ENCODE assay signal across 21 cellular contexts in genomic region chr4:165516281-165516833, GRCh38.
"Had no signal": no experiment of that assay in that cellular context is flagged by ENCODE, and none has a peak within 500 bp of the region (broad histone marks: within the 10 kb centered on the region; RNA-seq: fewer than 3 reads in every experiment).

No MANE protein-coding gene starts in this region.

- H3K27ac Mint-ChIP-seq: immature natural killer cell; natural killer cell treated with Interleukin-12 subunit alpha and Interleukin-12 subunit beta and Interleukin-15 and Interleukin-18, amount 100 ng/mL, for 72 hours; neural progenitor cell; type B pancreatic cell had no signal

- DNase-seq: cortex of kidney; effector memory CD4-positive, alpha-beta T cell; immature natural killer cell; kidney; left colon; left ventricle myocardium superior; mesenchymal stem cell; midbrain; nucleus accumbens; ovary; small intestine; stimulated activated CD4-positive, alpha-beta T cell treated with anti-CD3 and anti-CD28 coated beads, Interleukin-12 subunit alpha, Interleukin-12 subunit beta, amount 100 ng/mL, for 4 hours; stimulated activated naive CD4-positive, alpha-beta T cell; stomach; substantia nigra had no signal

- H3K4me3 ChIP-seq: lung, neural progenitor cell, ovary, right atrium auricular region, stomach, thoracic aorta had no signal

- H3K36me3 Mint-ChIP-seq: immature natural killer cell; natural killer cell treated with Interleukin-12 subunit alpha and Interleukin-12 subunit beta and Interleukin-15 and Interleukin-18, amount 100 ng/mL, for 72 hours; neural progenitor cell; type B pancreatic cell had no signal

- H3K9me3 Mint-ChIP-seq: natural killer cell treated with Interleukin-12 subunit alpha and Interleukin-12 subunit beta and Interleukin-15 and Interleukin-18, amount 100 ng/mL, for 72 hours; neural progenitor cell; type B pancreatic cell had no signal

- ATAC-seq: left colon; left ventricle myocardium superior; natural killer cell treated with Interleukin-12 subunit alpha and Interleukin-12 subunit beta and Interleukin-15 and Interleukin-18, amount 100 ng/mL, for 72 hours had no signal

- H3K4me3 Mint-ChIP-seq: immature natural killer cell; natural killer cell treated with Interleukin-12 subunit alpha and Interleukin-12 subunit beta and Interleukin-15 and Interleukin-18, amount 100 ng/mL, for 72 hours; neural progenitor cell; type B pancreatic cell had no signal

- H3K4me1 Mint-ChIP-seq: immature natural killer cell had no signal
